ENCODE assay signal across 1 cellular context in the genomic region with DNA sequence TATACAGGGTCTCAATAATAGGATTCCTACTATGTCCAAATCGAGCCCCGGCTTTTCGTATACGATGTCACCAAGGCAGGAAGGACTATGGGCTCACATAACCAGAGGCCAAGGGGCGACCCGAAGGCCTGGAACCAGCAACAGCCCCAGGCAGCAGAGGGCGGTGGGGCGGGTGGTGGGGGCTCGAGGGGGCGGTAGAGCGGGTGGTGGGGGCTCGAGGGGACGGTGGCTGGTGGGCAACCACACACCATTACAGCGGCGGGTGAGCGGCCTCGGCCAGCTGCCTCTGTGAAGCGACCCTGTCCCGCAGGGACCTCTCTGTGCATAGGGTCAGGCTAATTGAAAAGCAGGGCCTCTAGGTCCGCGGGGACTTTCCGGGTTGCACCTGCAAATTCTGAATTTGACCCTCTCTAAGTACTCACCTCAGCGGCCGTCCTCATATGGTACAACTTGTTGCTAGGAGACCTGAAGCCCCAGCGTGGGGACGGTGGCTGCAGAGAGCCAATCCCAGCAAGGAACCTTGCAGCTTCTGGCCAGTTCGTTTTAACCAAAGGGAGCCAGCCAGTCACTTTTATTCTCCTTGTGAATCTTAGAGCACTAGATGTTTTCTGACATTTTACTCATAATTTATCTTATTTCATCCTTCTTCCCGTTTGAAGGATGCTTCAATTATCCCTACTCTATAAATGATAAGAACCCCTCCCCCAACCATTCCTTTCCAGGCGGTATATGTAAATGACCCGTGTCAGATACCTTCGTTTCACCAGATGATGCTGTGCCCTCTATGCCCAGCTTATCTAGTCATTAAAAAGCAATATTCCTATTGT.
TF ChIP-seq lines count a peak whose summit lies in the region.

A gene with protein sequence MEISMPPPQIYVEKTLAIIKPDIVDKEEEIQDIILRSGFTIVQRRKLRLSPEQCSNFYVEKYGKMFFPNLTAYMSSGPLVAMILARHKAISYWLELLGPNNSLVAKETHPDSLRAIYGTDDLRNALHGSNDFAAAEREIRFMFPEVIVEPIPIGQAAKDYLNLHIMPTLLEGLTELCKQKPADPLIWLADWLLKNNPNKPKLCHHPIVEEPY (minus strand): TSS at position 480 of the 827 bp plus-strand sequence. CDS start 648 bp downstream, outside the sequence.

TF ChIP-seq in K562, 482 proteins besides CTCF, POLR2A, EP300 and RAD21 (continued from another document):
- TF ChIP-seq PREB (CRISPR knock-in tag; IDR thresholded peaks at IDR 0.05) (no peak), RNF219 (CRISPR knock-in tag; IDR thresholded peaks at IDR 0.05) (no peak)
- TF ChIP-seq, protein P1, sequence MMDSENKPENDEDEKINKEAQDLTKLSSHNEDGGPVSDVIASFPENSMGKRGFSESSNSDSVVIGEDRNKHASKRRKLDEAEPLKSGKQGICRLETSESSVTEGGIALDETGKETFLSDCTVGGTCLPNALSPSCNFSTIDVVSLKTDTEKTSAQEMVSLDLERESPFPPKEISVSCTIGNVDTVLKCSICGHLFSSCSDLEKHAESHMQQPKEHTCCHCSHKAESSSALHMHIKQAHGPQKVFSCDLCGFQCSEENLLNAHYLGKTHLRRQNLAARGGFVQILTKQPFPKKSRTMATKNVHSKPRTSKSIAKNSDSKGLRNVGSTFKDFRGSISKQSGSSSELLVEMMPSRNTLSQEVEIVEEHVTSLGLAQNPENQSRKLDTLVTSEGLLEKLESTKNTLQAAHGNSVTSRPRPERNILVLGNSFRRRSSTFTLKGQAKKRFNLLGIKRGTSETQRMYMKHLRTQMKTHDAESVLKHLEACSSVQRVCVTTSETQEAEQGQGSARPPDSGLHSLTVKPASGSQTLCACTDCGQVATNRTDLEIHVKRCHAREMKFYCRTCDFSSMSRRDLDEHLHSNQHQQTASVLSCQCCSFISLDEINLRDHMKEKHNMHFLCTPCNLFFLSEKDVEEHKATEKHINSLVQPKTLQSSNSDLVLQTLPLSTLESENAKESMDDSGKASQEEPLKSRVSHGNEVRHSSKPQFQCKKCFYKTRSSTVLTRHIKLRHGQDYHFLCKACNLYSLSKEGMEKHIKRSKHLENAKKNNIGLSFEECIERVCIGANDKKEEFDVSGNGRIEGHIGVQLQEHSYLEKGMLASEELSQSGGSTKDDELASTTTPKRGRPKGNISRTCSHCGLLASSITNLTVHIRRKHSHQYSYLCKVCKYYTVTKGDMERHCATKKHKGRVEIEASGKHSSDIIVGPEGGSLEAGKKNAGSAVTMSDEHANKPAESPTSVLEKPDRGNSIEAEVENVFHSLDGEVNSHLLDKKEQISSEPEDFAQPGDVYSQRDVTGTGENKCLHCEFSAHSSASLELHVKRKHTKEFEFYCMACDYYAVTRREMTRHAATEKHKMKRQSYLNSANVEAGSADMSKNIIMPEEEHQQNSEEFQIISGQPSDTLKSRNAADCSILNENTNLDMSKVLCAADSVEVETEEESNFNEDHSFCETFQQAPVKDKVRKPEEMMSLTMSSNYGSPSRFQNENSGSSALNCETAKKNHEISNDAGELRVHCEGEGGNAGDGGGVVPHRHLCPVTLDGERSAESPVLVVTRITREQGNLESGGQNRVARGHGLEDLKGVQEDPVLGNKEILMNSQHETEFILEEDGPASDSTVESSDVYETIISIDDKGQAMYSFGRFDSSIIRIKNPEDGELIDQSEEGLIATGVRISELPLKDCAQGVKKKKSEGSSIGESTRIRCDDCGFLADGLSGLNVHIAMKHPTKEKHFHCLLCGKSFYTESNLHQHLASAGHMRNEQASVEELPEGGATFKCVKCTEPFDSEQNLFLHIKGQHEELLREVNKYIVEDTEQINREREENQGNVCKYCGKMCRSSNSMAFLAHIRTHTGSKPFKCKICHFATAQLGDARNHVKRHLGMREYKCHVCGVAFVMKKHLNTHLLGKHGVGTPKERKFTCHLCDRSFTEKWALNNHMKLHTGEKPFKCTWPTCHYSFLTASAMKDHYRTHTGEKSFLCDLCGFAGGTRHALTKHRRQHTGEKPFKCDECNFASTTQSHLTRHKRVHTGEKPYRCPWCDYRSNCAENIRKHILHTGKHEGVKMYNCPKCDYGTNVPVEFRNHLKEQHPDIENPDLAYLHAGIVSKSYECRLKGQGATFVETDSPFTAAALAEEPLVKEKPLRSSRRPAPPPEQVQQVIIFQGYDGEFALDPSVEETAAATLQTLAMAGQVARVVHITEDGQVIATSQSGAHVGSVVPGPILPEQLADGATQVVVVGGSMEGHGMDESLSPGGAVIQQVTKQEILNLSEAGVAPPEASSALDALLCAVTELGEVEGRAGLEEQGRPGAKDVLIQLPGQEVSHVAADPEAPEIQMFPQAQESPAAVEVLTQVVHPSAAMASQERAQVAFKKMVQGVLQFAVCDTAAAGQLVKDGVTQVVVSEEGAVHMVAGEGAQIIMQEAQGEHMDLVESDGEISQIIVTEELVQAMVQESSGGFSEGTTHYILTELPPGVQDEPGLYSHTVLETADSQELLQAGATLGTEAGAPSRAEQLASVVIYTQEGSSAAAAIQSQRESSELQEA (IDR thresholded peaks at IDR 0.05; ENCODE audit: low read depth): peak; percentile 80
TF ChIP-seq in K562: peak in this region for 2.
